In the genomic region with DNA sequence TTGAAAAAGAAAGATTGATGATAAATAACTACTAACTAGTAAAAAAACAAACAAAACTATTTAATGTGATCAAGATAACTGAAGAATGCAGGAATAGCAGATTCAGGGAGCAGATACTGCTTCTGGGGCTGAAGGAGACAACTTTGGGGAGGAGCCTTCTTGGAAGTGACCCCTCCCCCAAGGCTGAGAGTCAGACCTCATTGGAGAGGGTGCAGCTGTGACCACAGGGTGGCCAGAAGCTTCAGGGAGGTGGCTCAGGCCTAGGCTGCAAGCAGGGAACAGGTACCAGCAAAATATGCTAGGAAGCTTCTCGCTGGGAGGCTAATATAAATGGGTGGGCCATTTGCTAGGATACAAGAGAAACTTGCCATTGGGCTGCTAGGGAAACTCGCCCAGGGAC, we compare ENCODE assay signal across 22 cellular contexts.
"Had no signal": no experiment of that assay in that cellular context is flagged by ENCODE, and none has a peak within 500 bp of the region (broad histone marks: within the 10 kb centered on the region; RNA-seq: fewer than 3 reads in every experiment).

No MANE protein-coding gene starts in this region.

- ATAC-seq: activated CD4-positive, CD25-positive, alpha-beta regulatory T cell treated with anti-CD3 and anti-CD28 coated beads, Interleukin-2, amount 50 U/mL, for 24 hours; activated naive CD8-positive, alpha-beta T cell treated with anti-CD3 and anti-CD28 coated beads, Interleukin-2, amount 50 U/mL, for 24 hours; activated T-helper 17 cell treated with anti-CD3 and anti-CD28 coated beads, Interleukin-2, amount 50 U/mL, for 72 hours; left cardiac atrium; left ventricle myocardium superior; right lobe of liver; stimulated activated effector memory CD8-positive, alpha-beta T cell treated with anti-CD3 and anti-CD28 coated beads, Interleukin-12 subunit alpha, Interleukin-12 subunit beta, amount 100 ng/mL, for 72 hours had no signal

- DNase-seq: activated CD4-positive, alpha-beta memory T cell treated with anti-CD3 and anti-CD28 coated beads, Interleukin-2, amount 10 ng/mL, durations not matched to agents 7 days and 5 days; activated CD4-positive, alpha-beta T cell treated with anti-CD3 and anti-CD28 coated beads, Interleukin-2, amount 10 ng/mL, durations not matched to agents 24 days and 14 days; activated CD8-positive, alpha-beta memory T cell treated with anti-CD3 and anti-CD28 coated beads, Interleukin-2, amount 50 U/mL, for 48 hours; activated naive CD8-positive, alpha-beta T cell treated with anti-CD3 and anti-CD28 coated beads, Interleukin-2, amount 50 U/mL, for 24 hours; activated T-cell treated with anti-CD3 and anti-CD28 coated beads, Interleukin-2, amount 50 U/mL, for 24 hours; central memory CD4-positive, alpha-beta T cell; islet precursor cell; left cardiac atrium; left ventricle myocardium superior; naive B cell; nephron progenitor cell; ovary; right lobe of liver; stimulated activated CD4-positive, alpha-beta T cell treated with anti-CD3 and anti-CD28 coated beads, Interleukin-4, amount 100 ng/mL, for 1 hour; T-helper 2 cell; uterus had no signal

- H3K36me3 ChIP-seq: breast epithelium, ovary, right lobe of liver, thoracic aorta, uterus had no signal

- H3K9me3 ChIP-seq: breast epithelium, ovary, right lobe of liver, thoracic aorta, uterus had no signal

- H3K4me3 ChIP-seq: breast epithelium, ovary, right lobe of liver, thoracic aorta, uterus had no signal

- H3K4me1 ChIP-seq: breast epithelium, right lobe of liver, uterus had no signal

- H3K27ac ChIP-seq: breast epithelium, ovary, right lobe of liver, thoracic aorta, uterus, VCaP had no signal

- H3K27me3 ChIP-seq: breast epithelium, ovary, right lobe of liver, uterus had no signal
